Comparison of ENCODE assay signal across 21 cellular contexts in the genomic region with DNA sequence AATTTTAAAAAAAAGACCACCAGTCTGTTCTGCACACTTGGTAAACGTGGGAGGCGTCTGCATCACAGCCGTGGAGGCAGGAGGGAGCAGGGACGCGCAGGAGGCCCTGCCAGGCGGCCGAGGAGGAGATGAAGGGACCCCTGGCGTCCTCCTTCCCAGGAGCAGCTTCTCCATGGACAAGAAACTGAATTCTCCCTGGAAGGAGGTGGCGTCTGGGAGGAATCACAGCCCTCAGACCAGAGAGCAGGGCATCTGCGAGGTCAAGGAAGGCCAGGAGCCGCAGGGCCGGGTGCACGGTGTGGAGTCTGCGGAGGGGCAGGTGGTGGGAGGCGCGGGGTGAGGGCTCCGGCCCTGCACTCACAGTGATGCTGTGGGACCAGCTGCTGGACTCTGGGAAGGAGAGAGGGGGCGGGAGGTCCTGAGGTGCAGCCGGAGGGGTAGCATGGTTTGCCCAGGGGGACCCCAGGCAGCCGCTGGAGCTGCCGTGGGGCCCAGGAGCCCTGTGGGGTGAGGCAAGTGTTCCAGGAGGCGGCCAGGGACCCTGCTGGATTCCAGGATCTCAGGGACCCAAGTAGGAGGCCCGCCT.
"Had no signal": no experiment of that assay in that cellular context is flagged by ENCODE, and none has a peak within 500 bp of the region (broad histone marks: within the 10 kb centered on the region; RNA-seq: fewer than 3 reads in every experiment).

No MANE protein-coding gene starts in this region.

- H3K4me2 ChIP-seq: smooth muscle cell had no signal

- H3K4me1 ChIP-seq: gastrocnemius medialis, parathyroid adenoma, psoas muscle, thyroid gland had no signal

- H3K36me3 Mint-ChIP-seq: immature natural killer cell, naive B cell, type B pancreatic cell had no signal

- H3K27ac ChIP-seq: coronary artery, gastrocnemius medialis, parathyroid adenoma, psoas muscle, suprapubic skin, thyroid gland had no signal

- DNase-seq: caudate nucleus; effector CD4-positive, alpha-beta T cell; endodermal cell; gastrocnemius medialis; immature natural killer cell; left colon; mesenchymal stem cell; naive B cell; retina; stimulated activated CD4-positive, alpha-beta T cell treated with anti-CD3 and anti-CD28 coated beads, Interleukin-2, amount 100 ng/mL, for 48 hours; stimulated activated naive CD4-positive, alpha-beta T cell treated with Interleukin-2 at 50 U/mL for 16 hours; thyroid gland had no signal

- H3K9me3 ChIP-seq: gastrocnemius medialis, psoas muscle, suprapubic skin, thyroid gland had no signal

- H3K9ac ChIP-seq: parathyroid adenoma had no signal

- H3K4me3 Mint-ChIP-seq: endodermal cell, immature natural killer cell, naive B cell, nephron, type B pancreatic cell had no signal

- H3K4me1 Mint-ChIP-seq: endodermal cell, immature natural killer cell had no signal

- H3K4me3 ChIP-seq: coronary artery, gastrocnemius medialis, lung, psoas muscle, smooth muscle cell, suprapubic skin, thyroid gland had no signal

- H3K79me2 ChIP-seq: parathyroid adenoma had no signal

- H3K9me3 Mint-ChIP-seq: endodermal cell, immature natural killer cell, naive B cell, nephron, type B pancreatic cell had no signal

- ATAC-seq: esophagus mucosa, gastrocnemius medialis, left colon, psoas muscle had no signal

- H2AFZ ChIP-seq: parathyroid adenoma had no signal

- H3K36me3 ChIP-seq: gastrocnemius medialis, suprapubic skin, thyroid gland had no signal

- H3K27ac Mint-ChIP-seq: endodermal cell, immature natural killer cell, nephron, type B pancreatic cell had no signal

- H3K27me3 ChIP-seq: thyroid gland had no signal
